ENCODE assay signal across 9 cellular contexts in genomic region chr5:141529002-141529401, GRCh38. TPM values are rescaled to one million over a fixed set of nuclear protein-coding genes. Genes with fewer than 3 reads are reported as not detected.
A peak's percentile ranks its signal among the peaks of the same experiment; 100 is the strongest.
DNase-seq lines count a peak whose midpoint lies in the region; ATAC-seq and TF ChIP-seq lines count a peak whose summit lies in the region.
"Had no signal": no experiment of that assay in that cellular context is flagged by ENCODE, and none has a peak within 500 bp of the region (broad histone marks: within the 10 kb centered on the region; RNA-seq: fewer than 3 reads in every experiment).

No MANE protein-coding gene starts in this region.

- 38 to 46% (median 42%) methylated on average over 5 of the region's 5 CpGs for WGBS in adrenal gland, 4 donors

- H3K9me3 ChIP-seq in adrenal gland (replicated peaks in 1 of 3) = no peaks in the 10 kb centered on the region
- no peaks in the 10 kb centered on the region for H3K9me3 ChIP-seq in lower lobe of right lung
- no peaks in the 10 kb centered on the region for H3K9me3 ChIP-seq in WERI-Rb-1 (ENCODE audit: severe bottlenecking)
- H3K9me3 ChIP-seq: SJSA1 had no signal

- intact Hi-C loops in adrenal gland (cut with DNase I) = loop anchor here (10.0 kb wide), 2 partner anchors 104 to 114 kb away; partner anchors contain the start of genes PCDHGA10 (in 1 of the 2), PCDHGA11 (in 1 of the 2) and PCDHGB7 (in 1 of the 2)
- intact Hi-C loops in lower lobe of right lung (cut with DNase I) = no loop called here

- H3K4me1 ChIP-seq in adrenal gland (replicated peaks in 1 of 2) (peaks cover 30 to 35% of the 10 kb centered on the region in 2 donors), lower lobe of right lung (peaks cover 37% of the 10 kb centered on the region)

- peak; percentile 53 for ATAC-seq in GM21723 (IDR thresholded peaks at IDR 0.05; ENCODE audit: unreplicated experiment)
- peak; percentile 7 to 40 for ATAC-seq in lower lobe of right lung
- ATAC-seq in GM19452 (IDR thresholded peaks at IDR 0.05; ENCODE audit: unreplicated experiment) = no peak

- peak; percentile 75 for DNase-seq in AG20443 (ENCODE audit: low spot score)
- peak in 5 of 7 donors; percentile 64 to 84 (median 80) for DNase-seq in adrenal gland
- DNase-seq in lower lobe of right lung = no peak
- no peak for DNase-seq in KBM-7
- no peak for DNase-seq in WERI-Rb-1
- DNase-seq in NCI-H345 treated with DMSO at 0.1 percent for 48 hours (lab: John Stamatoyannopoulos, UW; ENCODE audit: unreplicated experiment) = no peak

- H3K27me3 ChIP-seq in adrenal gland = no peaks in the 10 kb centered on the region
- H3K27me3 ChIP-seq in lower lobe of right lung (ENCODE audit: low read depth) = no peaks in the 10 kb centered on the region
- no peaks in the 10 kb centered on the region for H3K27me3 ChIP-seq in WERI-Rb-1 (ENCODE audit: insufficient read depth, low read depth, severe bottlenecking)
- H3K27me3 ChIP-seq: SJSA1 had no signal

- H3K4me3 ChIP-seq in adrenal gland = no peak overlapping the region
- no peak overlapping the region for H3K4me3 ChIP-seq in lower lobe of right lung
- no peak overlapping the region for H3K4me3 ChIP-seq in WERI-Rb-1 (ENCODE audit: low read depth, low read length)
- H3K4me3 ChIP-seq: SJSA1 had no signal

- in situ Hi-C loops in KBM-7 (cut with MboI; ENCODE audit: low pct_unique_long_range_greater_than_20kb, low sequenced_read_pairs) = no loop called here

- H3K36me3 ChIP-seq in adrenal gland (replicated peaks in 1 of 2) (peaks cover 0 to 24% of the 10 kb centered on the region in 2 donors), lower lobe of right lung (peaks cover 85% of the 10 kb centered on the region), WERI-Rb-1 (peaks cover 68% of the 10 kb centered on the region)

- no peak for TF ChIP-seq POLR2A in adrenal gland (IDR thresholded peaks at IDR 0.05)

- TF ChIP-seq CTCF in adrenal gland (IDR thresholded peaks at IDR 0.05) (peak in 1 of 6 experiments; percentile 6), lower lobe of right lung (IDR thresholded peaks at IDR 0.05) (no peak), WERI-Rb-1 (IDR thresholded peaks at IDR 0.05; ENCODE audit: low read depth, low read length) (no peak)

- H3K27ac ChIP-seq in adrenal gland = peak overlapping the region; percentile 61 to 94 (median 81)
- peak overlapping the region; percentile 73 for H3K27ac ChIP-seq in lower lobe of right lung
- H3K27ac ChIP-seq in WERI-Rb-1 = no peak overlapping the region
- H3K27ac ChIP-seq: SJSA1 had no signal

RNA-seq across cellular contexts. Expression of gene PCDHGC5, which starts 40.1 kb away (rescaled TPM):
- total RNA-seq in adrenal gland = 1 to 10 TPM in 7 of 8 donors, under 1 TPM in 1; 0.77 to 5.2 (median 3.1) TPM
- 1 to 10 TPM in 1 of 3 donors, under 1 TPM in 2; 0.10 to 1.1 (median 0.33) TPM for polyA plus RNA-seq in adrenal gland
- 1.8 TPM for total RNA-seq in lower lobe of right lung

RNA-seq across cellular contexts. Expression of gene PCDHGC4, which starts 44.2 kb away (rescaled TPM):
- 1 to 10 TPM in 7 of 8 donors, under 1 TPM in 1; 0.30 to 6.1 (median 2.2) TPM for total RNA-seq in adrenal gland
- 1 to 10 TPM in 1 of 3 donors, under 1 TPM in 2; 0.03 to 1.0 (median 0.53) TPM for polyA plus RNA-seq in adrenal gland
- 1.5 TPM for total RNA-seq in lower lobe of right lung

RNA-seq across cellular contexts. Expression of gene PCDHGC3, which starts 53.2 kb away (rescaled TPM):
- total RNA-seq in adrenal gland = 100 to 1,000 TPM in 1 of 8 donors, 10 to 100 TPM in 7; 43.3 to 103 (median 77.6) TPM
- 100 to 1,000 TPM in 1 of 3 donors, 10 to 100 TPM in 2; 70.4 to 112 (median 90.9) TPM for polyA plus RNA-seq in adrenal gland
- total RNA-seq in lower lobe of right lung = 82.4 TPM

Comparison
In these comparisons a context has a peak if more than half of its experiments do, and no peak if none do; other contexts are left out.
1. DNase-seq: peak in AG20443 (single experiment) and adrenal gland (5 of 7); none in lower lobe of right lung (single experiment), KBM-7 (single experiment), WERI-Rb-1 (single experiment) and NCI-H345 treated with DMSO at 0.1 percent for 48 hours (single experiment).